Comparison of ENCODE assay signal across 8 cellular contexts in the genomic region with DNA sequence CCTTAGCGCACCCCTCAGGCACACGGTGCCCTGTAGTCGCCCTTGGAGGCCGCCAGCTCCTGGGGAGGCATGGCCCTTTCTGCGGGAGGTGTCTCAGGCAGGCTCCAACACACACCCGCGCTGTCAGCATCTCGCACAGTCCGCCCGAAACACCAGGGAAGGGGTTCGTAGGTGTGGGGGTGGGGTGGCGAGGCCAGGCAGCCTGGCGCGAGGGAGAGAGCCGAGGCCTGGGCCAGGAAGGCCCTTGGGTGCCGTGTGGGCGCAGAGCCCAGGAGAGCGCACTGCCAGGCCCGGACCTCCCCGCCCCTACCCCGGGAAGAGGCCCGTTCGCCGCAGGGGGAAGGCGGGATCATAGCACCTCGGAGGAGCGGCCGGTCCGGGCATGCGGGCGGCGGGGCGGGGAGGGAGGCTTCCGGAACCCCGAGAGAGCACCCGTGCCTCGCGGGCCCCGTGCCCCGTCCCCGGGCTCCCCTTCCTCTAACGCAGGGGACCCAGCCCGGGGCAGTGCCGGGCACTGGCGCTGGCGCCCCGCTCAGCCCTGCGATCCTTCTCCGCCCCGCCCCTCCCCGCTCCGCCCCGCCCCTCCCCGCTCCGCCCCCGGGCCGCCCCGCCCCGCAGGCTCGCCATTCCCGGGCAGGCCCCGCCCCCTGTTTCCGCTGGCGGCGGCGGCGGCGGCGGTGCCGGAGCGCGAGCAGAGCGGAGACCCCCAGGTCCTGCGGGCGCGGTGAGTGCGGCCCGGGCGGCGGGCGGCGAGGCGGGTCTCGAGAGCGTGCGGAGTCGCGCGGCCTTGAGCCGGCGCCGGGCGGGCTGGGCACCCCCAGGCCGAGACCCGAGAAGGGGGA. TPM values are rescaled to one million over a fixed set of nuclear protein-coding genes. Genes with fewer than 3 reads are reported as not detected.
DNase-seq lines count a peak whose midpoint lies in the region; ATAC-seq and TF ChIP-seq lines count a peak whose summit lies in the region.

Gene TSPAN9, plus strand, starts transcription at position 650 of the 842 bp plus-strand sequence. CDS start 123,815 bp downstream, outside the sequence.

- intact Hi-C loops in activated CD4-positive, alpha-beta T cell treated with anti-CD3 and anti-CD28 coated beads for 36 hours (cut with DNase I, micrococcal nuclease), result loop anchor here in 1 of 2 experiments (1.0 to 5.0 kb wide), 5 partner anchors 91 to 675 kb away; partner anchors contain the start of genes CRACR2A and TULP3
- intact Hi-C loops in left colon (cut with DNase I, micrococcal nuclease), result loop anchor here (10.0 kb wide), 1 partner anchor 198 kb away; no protein-coding TSS in a partner anchor

- POLR2A ChIA-PET in activated CD4-positive, alpha-beta T cell treated with anti-CD3 and anti-CD28 coated beads for 36 hours (lab: Charles Lee), result no interaction called here

- H3K36me3 ChIP-seq in H7 (replicated peaks; ENCODE audit: control insufficient read depth, insufficient read depth, low read length), result no peaks in the 10 kb centered on the region

- CTCF ChIA-PET in activated CD4-positive, alpha-beta T cell treated with anti-CD3 and anti-CD28 coated beads for 36 hours (lab: Charles Lee), result interaction anchor here (5.1 kb wide), 1 partner anchor 198 kb away, joined by 35 read pairs; no protein-coding TSS in a partner anchor

- no peaks in the 10 kb centered on the region for H3K9me3 Mint-ChIP-seq in activated CD4-positive, alpha-beta T cell treated with anti-CD3 and anti-CD28 coated beads for 36 hours (ENCODE audit: low read depth)

- H3K4me3 ChIP-seq in H7 (ENCODE audit: insufficient read depth, low read depth, low read length), result peak within 1 kb of the TSS; percentile 69
- peak within 1 kb of the TSS; percentile 79 for H3K4me3 ChIP-seq in choroid plexus epithelial cell (ENCODE audit: low read depth, low read length)

- H3K27ac Mint-ChIP-seq in activated CD4-positive, alpha-beta T cell treated with anti-CD3 and anti-CD28 coated beads for 36 hours, result no peak within 1 kb of the TSS

- peak; percentile 85 for ATAC-seq in activated CD4-positive, alpha-beta T cell treated with anti-CD3 and anti-CD28 coated beads for 36 hours
- ATAC-seq in left colon, result peak; percentile 90

- no peak for TF ChIP-seq CTCF in choroid plexus epithelial cell (conservative IDR thresholded peaks at IDR 0.05; ENCODE audit: low read depth, low read length)

- H3K27me3 ChIP-seq in H7 (ENCODE audit: control insufficient read depth, insufficient read depth, low read length), result peaks cover 2% of the 10 kb centered on the region; the same call in 1 of the 2 replicates

- DNase-seq in DMS79 treated with DMSO at 0.1 percent for 48 hours (lab: John Stamatoyannopoulos, UW) (peak; percentile 50), H7 (peak; percentile 98), NCI-H1105 (lab: John Stamatoyannopoulos, UW) (peak; percentile 67), choroid plexus epithelial cell (ENCODE audit: low read depth) (peak; percentile 42), left colon (peak; percentile 65 to 72), COR-L47 (lab: John Stamatoyannopoulos, UW) (no peak)
- peak; percentile 83 for DNase-seq in activated CD4-positive, alpha-beta T cell treated with anti-CD3 and anti-CD28 coated beads for 36 hours
- peak; percentile 36 for DNase-seq in stimulated activated CD4-positive, alpha-beta T cell treated with anti-CD3 and anti-CD28 coated beads, Interleukin-1b, Interleukin-23, amount 100 ng/mL, for 48 hours

- no peaks in the 10 kb centered on the region for H3K36me3 Mint-ChIP-seq in activated CD4-positive, alpha-beta T cell treated with anti-CD3 and anti-CD28 coated beads for 36 hours (ENCODE audit: low read depth)

- peaks cover 2% of the 10 kb centered on the region for H3K4me1 Mint-ChIP-seq in activated CD4-positive, alpha-beta T cell treated with anti-CD3 and anti-CD28 coated beads for 36 hours

- H3K27me3 Mint-ChIP-seq in activated CD4-positive, alpha-beta T cell treated with anti-CD3 and anti-CD28 coated beads for 36 hours, result peaks cover 2% of the 10 kb centered on the region

- peak within 1 kb of the TSS; percentile 65 for H3K4me3 Mint-ChIP-seq in activated CD4-positive, alpha-beta T cell treated with anti-CD3 and anti-CD28 coated beads for 36 hours

RNA-seq across cellular contexts. Expression of gene TSPAN9, which starts in this region (rescaled TPM):
- total RNA-seq in H7 (2014; rRNA removed; shearing (Covaris generic)), result 20.5 and 22.4 TPM in 2 replicates
- total RNA-seq in activated CD4-positive, alpha-beta T cell treated with anti-CD3 and anti-CD28 coated beads for 36 hours, result 1 to 10 TPM in 1 of 2 experiments, under 1 TPM in 1; 0.82 to 1.3 TPM
- total RNA-seq in left colon, result 1 to 10 TPM; 7.1 to 9.6 TPM
